In the genomic region with DNA sequence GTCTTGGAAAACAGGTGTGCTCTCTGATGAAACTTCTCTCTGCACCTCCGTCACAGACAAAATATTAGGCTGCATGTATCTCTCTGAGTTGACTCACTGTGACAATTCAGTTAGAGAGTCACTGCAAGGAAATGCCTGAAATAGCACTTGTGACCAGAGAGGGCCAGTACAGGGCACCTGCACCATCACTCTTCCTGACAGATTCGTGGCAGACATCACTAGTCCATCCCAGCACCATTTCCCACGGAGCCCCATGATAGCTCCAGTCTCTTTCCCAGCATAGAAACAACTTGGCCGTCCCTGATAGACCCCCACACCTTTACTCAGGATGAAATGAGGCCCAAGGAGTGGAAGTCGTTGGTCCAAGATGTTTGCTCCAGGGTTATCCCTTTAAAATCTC, we compare ENCODE assay signal across 1 cellular context.
TF ChIP-seq lines count a peak whose summit lies in the region.

No MANE protein-coding gene starts in this region.

TF ChIP-seq in GM23338, 12 proteins besides CTCF, POLR2A, EP300 and RAD21 (continued from another document):
- TF ChIP-seq ZNF462 (CRISPR knock-in tag; IDR thresholded peaks at IDR 0.05) = no peak
- TF ChIP-seq ZNF114 (CRISPR knock-in tag; IDR thresholded peaks at IDR 0.05) = no peak
- no peak for TF ChIP-seq JUNB (IDR thresholded peaks at IDR 0.05; ENCODE audit: unreplicated experiment)
- no peak for TF ChIP-seq CREB1 (CRISPR knock-in tag; IDR thresholded peaks at IDR 0.05; ENCODE audit: low read depth)
- TF ChIP-seq EZH2phosphoT487 (IDR thresholded peaks at IDR 0.05; ENCODE audit: unreplicated experiment) = no peak
- no peak for TF ChIP-seq ETS1 (IDR thresholded peaks at IDR 0.05)
